ENCODE assay signal across 20 cellular contexts in genomic region chr13:68736961-68737360, GRCh38.
"Had no signal": no experiment of that assay in that cellular context is flagged by ENCODE, and none has a peak within 500 bp of the region (broad histone marks: within the 10 kb centered on the region; RNA-seq: fewer than 3 reads in every experiment).

No MANE protein-coding gene starts in this region.

- H3K4me1 ChIP-seq: adrenal gland, right atrium auricular region, tibial nerve, uterus had no signal

- H3K27me3 Mint-ChIP-seq: progenitor cell of endocrine pancreas, T-cell had no signal

- DNase-seq: activated CD4-positive, alpha-beta T cell treated with anti-CD3 and anti-CD28 coated beads, Interleukin-2, amount 50 U/mL, for 1 hour; activated CD8-positive, alpha-beta memory T cell treated with anti-CD3 and anti-CD28 coated beads for 24 hours; activated effector memory CD4-positive, alpha-beta T cell treated with anti-CD3 and anti-CD28 coated beads, Interleukin-2, amount 50 U/mL, for 16 hours; activated naive CD4-positive, alpha-beta T cell treated with anti-CD3 and anti-CD28 coated beads, Interleukin-2, amount 50 U/mL, for 16 hours; activated T-cell treated with anti-CD3 and anti-CD28 coated beads, Interleukin-2, amount 50 U/mL, for 72 hours; adrenal gland; erythroblast; head of caudate nucleus; midbrain; stimulated activated naive CD8-positive, alpha-beta T cell treated with anti-CD3 and anti-CD28 coated beads, Interleukin-15, Interleukin-2, amounts not matched to agents 100 U/mL and 50 U/mL, for 24 hours; substantia nigra; T-cell; uterus had no signal

- FAIRE-seq: frontal cortex, keratinocyte had no signal

- H3K36me3 Mint-ChIP-seq: T-cell had no signal

- H3K27ac Mint-ChIP-seq: activated T-cell treated with anti-CD3 and anti-CD28 coated beads, Interleukin-2, amount 50 U/mL, for 72 hours; progenitor cell of endocrine pancreas; T-cell had no signal

- H3K27ac ChIP-seq: adrenal gland, right atrium auricular region, tibial nerve, uterus had no signal

- H3K36me3 ChIP-seq: adrenal gland, right atrium auricular region, tibial nerve, uterus had no signal

- H3K27me3 ChIP-seq: adrenal gland, right atrium auricular region, tibial nerve, uterus had no signal

- H3K4me3 Mint-ChIP-seq: activated T-cell treated with anti-CD3 and anti-CD28 coated beads, Interleukin-2, amount 50 U/mL, for 72 hours; T-cell had no signal

- H3K4me1 Mint-ChIP-seq: T-cell had no signal

- ATAC-seq: activated T-cell treated with anti-CD3 and anti-CD28 coated beads, Interleukin-2, amount 50 U/mL, for 72 hours; left lobe of liver; stimulated activated naive CD8-positive, alpha-beta T cell treated with anti-CD3 and anti-CD28 coated beads, Interleukin-15, Interleukin-2, amounts not matched to agents 100 U/mL and 50 U/mL, for 24 hours; T-cell had no signal

- H3K4me3 ChIP-seq: adrenal gland, lung, right atrium auricular region, tibial nerve, uterus had no signal

- H3K9me3 ChIP-seq: adrenal gland, right atrium auricular region, tibial nerve, uterus had no signal
